21 cellular contexts compared by ENCODE assay signal in genomic region chr17:69050999-69051775, GRCh38. TPM values are rescaled to one million over a fixed set of nuclear protein-coding genes. Genes with fewer than 3 reads are reported as not detected.
DNase-seq lines count a peak whose midpoint lies in the region; ATAC-seq and TF ChIP-seq lines count a peak whose summit lies in the region.
"Had no signal": no experiment of that assay in that cellular context is flagged by ENCODE, and none has a peak within 500 bp of the region (broad histone marks: within the 10 kb centered on the region; RNA-seq: fewer than 3 reads in every experiment).

No MANE protein-coding gene starts in this region.

- H2BK120ac ChIP-seq in IMR-90 (ENCODE audit: low read depth, low read length): no peak overlapping the region; the same call in 1 of the 2 replicates

- WGBS in IMR-90 (ENCODE audit: extremely low coverage in 2 of 2, insufficient read length in 1 of 2), 2 experiments: no CpG with 5 or more reads among the region's 5 CpGs
- WGBS in esophagus muscularis mucosa: 57% methylated on average over 5 of the region's 5 CpGs

- H3K4me2 ChIP-seq in IMR-90 (ENCODE audit: low read depth, low read length): peak overlapping the region; percentile 81
- H3K4me2 ChIP-seq: BLaER1, GM23338 had no signal

- peaks cover 8% of the 10 kb centered on the region for H3K36me3 Mint-ChIP-seq in osteocyte (ENCODE audit: unreplicated experiment)
- no peaks in the 10 kb centered on the region for H3K36me3 Mint-ChIP-seq in activated T-helper 2 cell treated with anti-CD3 and anti-CD28 coated beads, Interferon-gamma antibody, Interleukin-2, Interleukin-4, amounts not matched to agents 10 μg/mL and 5 μg/mL and 100 μg/mL, durations not matched to agents 14 hours and 24 hours and 36 hours (ENCODE audit: low read depth)

- H2AK5ac ChIP-seq in IMR-90 (ENCODE audit: low read depth, low read length): no peak overlapping the region

- H3K9me3 ChIP-seq in IMR-90 (ENCODE audit: control insufficient read depth, insufficient read depth, low read length): no peaks in the 10 kb centered on the region
- H3K9me3 ChIP-seq in esophagus muscularis mucosa: peaks cover 0 to under 1% (median 0%) of the 10 kb centered on the region in 4 donors

- H3K36me3 ChIP-seq in IMR-90 (ENCODE audit: control insufficient read depth, insufficient read depth, low read length) (no peaks in the 10 kb centered on the region), esophagus muscularis mucosa (no peaks in the 10 kb centered on the region)
- H3K36me3 ChIP-seq: BLaER1 had no signal

- no peak overlapping the region for H2BK20ac ChIP-seq in IMR-90 (ENCODE audit: low read depth, low read length)

- intact Hi-C loops in IMR-90 (cut with micrococcal nuclease) (loop anchor here (10.0 kb wide), 1 partner anchor 276 kb away; no protein-coding TSS in a partner anchor), esophagus muscularis mucosa (cut with DNase I) (no loop called here)
- intact Hi-C loops in activated T-helper 2 cell treated with anti-CD3 and anti-CD28 coated beads, Interferon-gamma antibody, Interleukin-2, Interleukin-4, amounts not matched to agents 10 μg/mL and 5 μg/mL and 100 μg/mL, durations not matched to agents 14 hours and 24 hours and 36 hours (cut with micrococcal nuclease): no loop called here

- TF ChIP-seq EP300 in esophagus muscularis mucosa (IDR thresholded peaks at IDR 0.05): no peak

- H3K4ac ChIP-seq in IMR-90 (ENCODE audit: low read depth, low read length): no peak overlapping the region

- H3K27me3 ChIP-seq in IMR-90 (ENCODE audit: control insufficient read depth, insufficient read depth, low read length) (no peaks in the 10 kb centered on the region), esophagus muscularis mucosa (no peaks in the 10 kb centered on the region)
- H3K27me3 ChIP-seq: BLaER1 had no signal

- H3K14ac ChIP-seq in IMR-90 (replicated peaks; ENCODE audit: low read depth, low read length): no peak overlapping the region

- CTCF ChIA-PET in IMR-90 (lab: Yijun Ruan, JAX): no interaction called here

- H3K9me1 ChIP-seq in IMR-90 (ENCODE audit: insufficient read depth, low read length): peaks cover 2% of the 10 kb centered on the region; the same call in 1 of the 2 replicates

- H3K56ac ChIP-seq in IMR-90 (ENCODE audit: extremely low read depth, insufficient read depth, low read length): no peak overlapping the region

- H3K4me1 ChIP-seq in IMR-90 (ENCODE audit: control insufficient read depth, insufficient read depth, low read length) (peaks cover 8% of the 10 kb centered on the region; the same call in 1 of the 2 replicates), esophagus muscularis mucosa (peaks cover 0 to 10% (median 5%) of the 10 kb centered on the region in 4 donors)
- H3K4me1 ChIP-seq: BLaER1 had no signal

- H4K8ac ChIP-seq in IMR-90 (ENCODE audit: low read depth in 2 of 2, low read length in 2 of 2): no peak overlapping the region

- H3K9ac ChIP-seq in IMR-90 (ENCODE audit: low read depth, low read length): no peak overlapping the region
- H3K9ac ChIP-seq: BLaER1 had no signal

- no peak overlapping the region for H4K91ac ChIP-seq in IMR-90 (ENCODE audit: insufficient read depth, low read depth, low read length)

- peak overlapping the region; percentile 83; the same call in 1 of the 2 replicates for H3K18ac ChIP-seq in IMR-90 (ENCODE audit: low read depth, low read length)

- no peak for ATAC-seq in IMR-90 (ENCODE audit: low read depth)
- ATAC-seq: GM23338; Panc1; stimulated activated memory B cell treated with anti-CD40 and anti-IgM and Interleukin-4, amounts not matched to agents 10 μg/mL and 1 μg/mL and 100 μg/mL, for 72 hours had no signal

- dilution Hi-C loops in IMR-90 (cut with HindIII; ENCODE audit: low sequenced_read_pairs, unreplicated experiment): no loop called here

- H3K4me3 ChIP-seq in AG10803 (ENCODE audit: low read length) (no peak overlapping the region; the same call in 1 of the 2 replicates), IMR-90 (ENCODE audit: insufficient read depth, low read depth, low read length) (no peak overlapping the region), esophagus muscularis mucosa (no peak overlapping the region)
- H3K4me3 ChIP-seq: BLaER1, GM23338 had no signal

- in situ Hi-C loops in IMR-90 (cut with MboI; ENCODE audit: low sequenced_read_pairs): no loop called here

- no peak overlapping the region for H2BK5ac ChIP-seq in IMR-90 (ENCODE audit: low read depth, low read length, poor library complexity, severe bottlenecking)

- no peak overlapping the region for H3K23ac ChIP-seq in IMR-90 (ENCODE audit: low read depth, low read length)

- no peaks in the 10 kb centered on the region for H4K20me1 ChIP-seq in IMR-90 (ENCODE audit: insufficient read depth, low read length)
- H4K20me1 ChIP-seq: BLaER1 had no signal

- H2AFZ ChIP-seq in IMR-90 (replicated peaks; ENCODE audit: low read length, poor library complexity): no peak overlapping the region
- H2AFZ ChIP-seq: GM23338 had no signal

- H3K27me3 Mint-ChIP-seq in osteocyte (ENCODE audit: unreplicated experiment): no peaks in the 10 kb centered on the region
- no peaks in the 10 kb centered on the region for H3K27me3 Mint-ChIP-seq in activated T-helper 2 cell treated with anti-CD3 and anti-CD28 coated beads, Interferon-gamma antibody, Interleukin-2, Interleukin-4, amounts not matched to agents 10 μg/mL and 5 μg/mL and 100 μg/mL, durations not matched to agents 14 hours and 24 hours and 36 hours (ENCODE audit: low read depth)
- H3K27me3 Mint-ChIP-seq: stimulated activated memory B cell treated with anti-CD40 and anti-IgM and Interleukin-4, amounts not matched to agents 10 μg/mL and 1 μg/mL and 100 μg/mL, for 72 hours had no signal

- no peak overlapping the region for H2AK9ac ChIP-seq in IMR-90 (replicated peaks; ENCODE audit: low read depth, low read length, poor library complexity)

- BruUV-seq in IMR-90 (replicated peaks; lab: Mats Ljungman, UMichigan): no TSS peak

- peak overlapping the region; percentile 1 for H3K4me3 Mint-ChIP-seq in osteocyte (ENCODE audit: unreplicated experiment)
- no peak overlapping the region for H3K4me3 Mint-ChIP-seq in activated T-helper 2 cell treated with anti-CD3 and anti-CD28 coated beads, Interferon-gamma antibody, Interleukin-2, Interleukin-4, amounts not matched to agents 10 μg/mL and 5 μg/mL and 100 μg/mL, durations not matched to agents 14 hours and 24 hours and 36 hours (ENCODE audit: low read depth)
- H3K4me3 Mint-ChIP-seq: GM23338; nephron progenitor cell; stimulated activated memory B cell treated with anti-CD40 and anti-IgM and Interleukin-4, amounts not matched to agents 10 μg/mL and 1 μg/mL and 100 μg/mL, for 72 hours had no signal

- peak overlapping the region; percentile 40 for H3K27ac Mint-ChIP-seq in osteocyte (ENCODE audit: unreplicated experiment)
- no peak overlapping the region for H3K27ac Mint-ChIP-seq in activated T-helper 2 cell treated with anti-CD3 and anti-CD28 coated beads, Interferon-gamma antibody, Interleukin-2, Interleukin-4, amounts not matched to agents 10 μg/mL and 5 μg/mL and 100 μg/mL, durations not matched to agents 14 hours and 24 hours and 36 hours
- H3K27ac Mint-ChIP-seq: GM23338; nephron progenitor cell; stimulated activated memory B cell treated with anti-CD40 and anti-IgM and Interleukin-4, amounts not matched to agents 10 μg/mL and 1 μg/mL and 100 μg/mL, for 72 hours had no signal

- H2BK15ac ChIP-seq in IMR-90 (ENCODE audit: low read depth, low read length): peak overlapping the region; percentile 71; the same call in 1 of the 3 replicates

- no peak for TF ChIP-seq POLR2A in IMR-90 (IDR thresholded peaks at IDR 0.05; ENCODE audit: low read depth, low read length)
- TF ChIP-seq POLR2A in esophagus muscularis mucosa (IDR thresholded peaks at IDR 0.05; ENCODE audit: low read depth): no peak

- H3K9me3 Mint-ChIP-seq in osteocyte (ENCODE audit: unreplicated experiment): peaks cover 27% of the 10 kb centered on the region
- no peaks in the 10 kb centered on the region for H3K9me3 Mint-ChIP-seq in activated T-helper 2 cell treated with anti-CD3 and anti-CD28 coated beads, Interferon-gamma antibody, Interleukin-2, Interleukin-4, amounts not matched to agents 10 μg/mL and 5 μg/mL and 100 μg/mL, durations not matched to agents 14 hours and 24 hours and 36 hours
- H3K9me3 Mint-ChIP-seq: GM23338 had no signal

- peak overlapping the region; percentile 92; the same call in 1 of the 2 replicates for H3K27ac ChIP-seq in IMR-90 (ENCODE audit: insufficient read depth, low read length)
- H3K27ac ChIP-seq in esophagus muscularis mucosa (replicated peaks in 1 of 4): peak overlapping the region in 3 of 4 donors; percentile 19 to 33 (median 21)
- H3K27ac ChIP-seq: BLaER1, epithelial cell of prostate had no signal

- POLR2A ChIA-PET in IMR-90 (lab: Charles Lee; ENCODE audit: unreplicated experiment): no interaction called here

- H3K4me1 Mint-ChIP-seq in osteocyte (ENCODE audit: unreplicated experiment): peaks cover 44% of the 10 kb centered on the region
- peaks cover 4% of the 10 kb centered on the region for H3K4me1 Mint-ChIP-seq in activated T-helper 2 cell treated with anti-CD3 and anti-CD28 coated beads, Interferon-gamma antibody, Interleukin-2, Interleukin-4, amounts not matched to agents 10 μg/mL and 5 μg/mL and 100 μg/mL, durations not matched to agents 14 hours and 24 hours and 36 hours (ENCODE audit: low read depth)
- H3K4me1 Mint-ChIP-seq: GM23338; stimulated activated memory B cell treated with anti-CD40 and anti-IgM and Interleukin-4, amounts not matched to agents 10 μg/mL and 1 μg/mL and 100 μg/mL, for 72 hours had no signal

- no peak for TF ChIP-seq RAD21 in IMR-90 (IDR thresholded peaks at IDR 0.05; ENCODE audit: low read length)

- TF ChIP-seq CTCF in AG10803 (conservative IDR thresholded peaks at IDR 0.05; ENCODE audit: low read length): no peak
- TF ChIP-seq CTCF in IMR-90 (conservative IDR thresholded peaks at IDR 0.05; ENCODE audit: low read depth, low read length): no peak
- no peak for TF ChIP-seq CTCF in esophagus muscularis mucosa (IDR thresholded peaks at IDR 0.05)
- TF ChIP-seq CTCF in osteocyte (IDR thresholded peaks at IDR 0.05): no peak

- H4K5ac ChIP-seq in IMR-90 (ENCODE audit: low read depth, low read length): peak overlapping the region; percentile 81; the same call in 1 of the 2 replicates

- DNase-seq in AG10803 (ENCODE audit: low read depth) (peak; percentile 78), IMR-90 (peak; percentile 54), esophagus muscularis mucosa (ENCODE audit: extremely low spot score) (no peak), osteocyte (ENCODE audit: extremely low spot score, unreplicated experiment) (no peak), DMS 273 (lab: John Stamatoyannopoulos, UW; ENCODE audit: unreplicated experiment) (no peak), NAMALWA (ENCODE audit: low spot score) (no peak)
- DNase-seq in activated T-helper 2 cell treated with anti-CD3 and anti-CD28 coated beads, Interferon-gamma antibody, Interleukin-2, Interleukin-4, amounts not matched to agents 10 μg/mL and 5 μg/mL and 100 μg/mL, durations not matched to agents 14 hours and 24 hours and 36 hours (ENCODE audit: low spot score): no peak
- no peak for DNase-seq in activated CD4-positive, alpha-beta T cell treated with anti-CD3 and anti-CD28 coated beads, Interleukin-2, amount 50 U/mL, for 1 hour
- DNase-seq: activated CD4-positive, CD25-positive, alpha-beta regulatory T cell; activated naive CD4-positive, alpha-beta T cell treated with anti-CD3 and anti-CD28 coated beads, Interleukin-2, amount 50 U/mL, for 16 hours; cerebellar nuclear complex; DMS53; NCI-H2081; NCI-H524 treated with DMSO at 0.1 percent for 48 hours; nephron progenitor cell had no signal

- no peaks in the 10 kb centered on the region for H3K79me1 ChIP-seq in IMR-90 (ENCODE audit: low read depth in 1 of 2, low read length in 2 of 2)

RNA-seq across cellular contexts. Expression of gene ABCA9, which starts 9.5 kb away (rescaled TPM):
- under 0.01 TPM in 1 of 2 replicates, not detected in the other for total RNA-seq in IMR-90 (2012; rRNA removed)
- not detected in 2 replicates for polyA plus RNA-seq in IMR-90 (2012; rRNA removed)
- not detected in 2 replicates for polyA plus RNA-seq in IMR-90 (2012; cell fraction: cytosol; rRNA removed)
- 0.01 and 0.02 TPM in 2 replicates for polyA plus RNA-seq in IMR-90 (2012; cell fraction: nucleus; rRNA removed; ENCODE audit: low replicate concordance)
- 10 to 100 TPM; 19.8 to 56.1 (median 26.0) TPM for total RNA-seq in esophagus muscularis mucosa
- total RNA-seq in osteocyte: 1.1 and 1.8 TPM in 2 replicates
- not detected in 2 replicates for total RNA-seq in activated T-helper 2 cell treated with anti-CD3 and anti-CD28 coated beads, Interferon-gamma antibody, Interleukin-2, Interleukin-4, amounts not matched to agents 10 μg/mL and 5 μg/mL and 100 μg/mL, durations not matched to agents 14 hours and 24 hours and 36 hours
- total RNA-seq: GM23338, M059J had no signal
- polyA plus RNA-seq: GM23338 had no signal

Comparison
In these comparisons a context has a peak if more than half of its experiments do, and no peak if none do; other contexts are left out.
1. DNase-seq: peak in AG10803 (single experiment) and IMR-90 (single experiment); none in esophagus muscularis mucosa (single experiment), osteocyte (single experiment), activated T-helper 2 cell treated with anti-CD3 and anti-CD28 coated beads, Interferon-gamma antibody, Interleukin-2, Interleukin-4, amounts not matched to agents 10 μg/mL and 5 μg/mL and 100 μg/mL, durations not matched to agents 14 hours and 24 hours and 36 hours (single experiment), activated CD4-positive, alpha-beta T cell treated with anti-CD3 and anti-CD28 coated beads, Interleukin-2, amount 50 U/mL, for 1 hour (single experiment), DMS 273 (single experiment) and NAMALWA (single experiment).